ENCODE assay signal across 18 cellular contexts in the genomic region with DNA sequence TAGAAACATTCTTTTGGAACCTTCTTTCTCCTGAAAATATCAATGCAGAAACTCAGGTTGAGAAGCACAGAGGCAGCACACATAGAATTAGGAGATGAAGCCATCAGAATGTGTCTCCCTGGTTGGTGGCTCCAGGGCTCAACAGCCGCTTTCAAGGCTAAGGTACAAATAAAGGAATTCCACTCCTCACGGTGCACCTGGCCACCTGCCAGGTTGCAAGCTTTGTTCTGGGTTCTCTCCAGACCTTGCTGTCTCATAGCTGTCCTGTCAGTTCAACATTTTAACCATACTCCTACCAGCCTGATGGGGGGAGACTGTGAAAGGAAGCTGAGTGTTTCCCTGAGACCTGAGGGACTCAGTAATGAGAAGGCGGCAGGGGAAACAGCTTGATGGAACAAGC.
"Had no signal": no experiment of that assay in that cellular context is flagged by ENCODE, and none has a peak within 500 bp of the region (broad histone marks: within the 10 kb centered on the region; RNA-seq: fewer than 3 reads in every experiment).

No MANE protein-coding gene starts in this region.

- H3K4me3 ChIP-seq: breast epithelium, prostate gland, transverse colon had no signal

- H3K4me1 ChIP-seq: breast epithelium, prostate gland had no signal

- H3K27me3 ChIP-seq: breast epithelium, transverse colon had no signal

- H3K36me3 ChIP-seq: breast epithelium, prostate gland, transverse colon had no signal

- H3K4me1 Mint-ChIP-seq: activated naive CD8-positive, alpha-beta T cell treated with anti-CD3 and anti-CD28 coated beads, Interleukin-2, amount 50 U/mL, for 24 hours; neural crest cell had no signal

- H3K27me3 Mint-ChIP-seq: activated naive CD8-positive, alpha-beta T cell treated with anti-CD3 and anti-CD28 coated beads, Interleukin-2, amount 50 U/mL, for 24 hours; dendritic cell treated with granulocyte-macrophage colony-stimulating factor and Interleukin-4, amounts not matched to agents 40 ng/mL and 50 ng/mL, for 4 days had no signal

- H3K27ac ChIP-seq: breast epithelium, prostate gland, transverse colon had no signal

- DNase-seq: activated naive CD4-positive, alpha-beta T cell treated with anti-CD3 and anti-CD28 coated beads for 36 hours; activated naive CD8-positive, alpha-beta T cell treated with anti-CD3 and anti-CD28 coated beads, Interleukin-2, amount 50 U/mL, for 24 hours; aorta; erythroblast; islet precursor cell; right cardiac atrium; small intestine; stimulated activated CD4-positive, alpha-beta T cell treated with anti-CD3 and anti-CD28 coated beads, Interleukin-4, amount 100 ng/mL, for 24 hours; stimulated activated naive CD4-positive, alpha-beta T cell treated with Interleukin-2 at 50 U/mL for 16 hours; substantia nigra; transverse colon had no signal

- H3K27ac Mint-ChIP-seq: activated naive CD4-positive, alpha-beta T cell treated with anti-CD3 and anti-CD28 coated beads for 36 hours; activated naive CD8-positive, alpha-beta T cell treated with anti-CD3 and anti-CD28 coated beads, Interleukin-2, amount 50 U/mL, for 24 hours; activated T-helper 2 cell treated with anti-CD3 and anti-CD28 coated beads, Interferon-gamma antibody, Interleukin-2, Interleukin-4, amounts not matched to agents 10 μg/mL and 5 μg/mL and 100 μg/mL, durations not matched to agents 14 hours and 24 hours and 36 hours; dendritic cell treated with granulocyte-macrophage colony-stimulating factor and Interleukin-4, amounts not matched to agents 40 ng/mL and 50 ng/mL, for 4 days had no signal

- H3K9me3 Mint-ChIP-seq: activated naive CD4-positive, alpha-beta T cell treated with anti-CD3 and anti-CD28 coated beads for 36 hours; activated naive CD8-positive, alpha-beta T cell treated with anti-CD3 and anti-CD28 coated beads, Interleukin-2, amount 50 U/mL, for 24 hours; activated T-helper 2 cell treated with anti-CD3 and anti-CD28 coated beads, Interferon-gamma antibody, Interleukin-2, Interleukin-4, amounts not matched to agents 10 μg/mL and 5 μg/mL and 100 μg/mL, durations not matched to agents 14 hours and 24 hours and 36 hours; dendritic cell treated with granulocyte-macrophage colony-stimulating factor and Interleukin-4, amounts not matched to agents 40 ng/mL and 50 ng/mL, for 4 days had no signal

- H3K9me3 ChIP-seq: breast epithelium, prostate gland, transverse colon had no signal

- H3K4me3 Mint-ChIP-seq: activated naive CD4-positive, alpha-beta T cell treated with anti-CD3 and anti-CD28 coated beads for 36 hours; activated naive CD8-positive, alpha-beta T cell treated with anti-CD3 and anti-CD28 coated beads, Interleukin-2, amount 50 U/mL, for 24 hours; dendritic cell treated with granulocyte-macrophage colony-stimulating factor and Interleukin-4, amounts not matched to agents 40 ng/mL and 50 ng/mL, for 4 days; neural crest cell had no signal

- ATAC-seq: activated CD4-positive, CD25-positive, alpha-beta regulatory T cell treated with anti-CD3 and anti-CD28 coated beads, Interleukin-2, amount 50 U/mL, for 24 hours; activated naive CD8-positive, alpha-beta T cell treated with anti-CD3 and anti-CD28 coated beads, Interleukin-2, amount 50 U/mL, for 24 hours; left lobe of liver; right cardiac atrium had no signal
